1 cellular context compared by ENCODE assay signal in genomic region chr3:5442106-5442785, GRCh38.
TF ChIP-seq lines count a peak whose summit lies in the region.

No MANE protein-coding gene starts in this region.

TF ChIP-seq in K562, 482 proteins besides CTCF, POLR2A, EP300 and RAD21 (continued from another document):
- no peak for TF ChIP-seq TCF15 (CRISPR knock-in tag; IDR thresholded peaks at IDR 0.05)
- TF ChIP-seq ZNF507 (tag; conservative IDR thresholded peaks at IDR 0.05) = no peak
- peak; percentile 92 for TF ChIP-seq MAFG (tag; conservative IDR thresholded peaks at IDR 0.05)
- TF ChIP-seq IRF1 (CRISPR knock-in tag; IDR thresholded peaks at IDR 0.05; ENCODE audit: borderline replicate concordance) = no peak
- no peak for TF ChIP-seq UBTF (IDR thresholded peaks at IDR 0.05; ENCODE audit: borderline replicate concordance in 1 of 2, low read depth in 2 of 2, low read length in 2 of 2)
- no peak for TF ChIP-seq ZNF134 (CRISPR knock-in tag; conservative IDR thresholded peaks at IDR 0.05)
- TF ChIP-seq GATAD2A (IDR thresholded peaks at IDR 0.05) = 0 out of 2 replicates have a peak, but pooled peaks have one; percentile 49
- peak; percentile 78 for TF ChIP-seq MAFF (IDR thresholded peaks at IDR 0.05; ENCODE audit: low read length)
- no peak for TF ChIP-seq KLF6 (CRISPR knock-in tag; IDR thresholded peaks at IDR 0.05; ENCODE audit: borderline replicate concordance)
- TF ChIP-seq HDAC1 (IDR thresholded peaks at IDR 0.05) = peak in 1 of 2 experiments; percentile 55; a peak in 1 of 4 replicates
- peak; percentile 86 for TF ChIP-seq C11orf30 (IDR thresholded peaks at IDR 0.05; ENCODE audit: low read depth)
- no peak; the same call in 1 of the 2 replicates for TF ChIP-seq ZBTB2 (IDR thresholded peaks at IDR 0.05)
- no peak for TF ChIP-seq IRF9 (tag; IDR thresholded peaks at IDR 0.05)
- TF ChIP-seq SMARCA4 (IDR thresholded peaks at IDR 0.05) = peak; percentile 85
- TF ChIP-seq ARID3A (IDR thresholded peaks at IDR 0.05; ENCODE audit: borderline replicate concordance, low read depth, low read length) = peak; percentile 57; the same call in 1 of the 2 replicates
TF ChIP-seq in K562: peak in this region for 98.
